9 cellular contexts compared by ENCODE assay signal in genomic region chr14:102819176-102819628, GRCh38. TPM values are rescaled to one million over a fixed set of nuclear protein-coding genes. Genes with fewer than 3 reads are reported as not detected.
DNase-seq lines count a peak whose midpoint lies in the region; ATAC-seq, FAIRE-seq and TF ChIP-seq lines count a peak whose summit lies in the region.
"Had no signal": no experiment of that assay in that cellular context is flagged by ENCODE, and none has a peak within 500 bp of the region (broad histone marks: within the 10 kb centered on the region; RNA-seq: fewer than 3 reads in every experiment).

No MANE protein-coding gene starts in this region.

- DNase-seq in NCI-H1417 (lab: John Stamatoyannopoulos, UW) (peak in 2 of 3 experiments; percentile 14 to 41), NCI-H1417 treated with DMSO at 0.1 percent for 48 hours (lab: John Stamatoyannopoulos, UW) (no peak), T-helper 22 cell (ENCODE audit: low read depth) (peak; percentile 35), kidney (no peak), omental fat pad (ENCODE audit: low spot score) (no peak)
- DNase-seq in effector memory CD4-positive, alpha-beta T cell: peak; percentile 23 to 27 (median 25)
- peak; percentile 51 to 66 for DNase-seq in stimulated activated CD8-positive, alpha-beta memory T cell treated with anti-CD3 and anti-CD28 coated beads, Interleukin-2, amount 100 ng/mL, for 48 hours (ENCODE audit: low read depth in 2 of 2)

- no peak for FAIRE-seq in kidney (lab: Jason Lieb, UNC)
- FAIRE-seq: A204.1 had no signal

- H3K9me3 ChIP-seq in effector memory CD4-positive, alpha-beta T cell (ENCODE audit: control insufficient read depth, low read length): no peaks in the 10 kb centered on the region
- H3K9me3 ChIP-seq in kidney (ENCODE audit: control insufficient read depth in 1 of 2, low read length in 2 of 2): no peaks in the 10 kb centered on the region

- ATAC-seq in HG03095 (IDR thresholded peaks at IDR 0.05; ENCODE audit: unreplicated experiment): peak; percentile 69
- ATAC-seq in omental fat pad (ENCODE audit: low FRiP score): no peak

- no peak overlapping the region for H3K9ac ChIP-seq in kidney (ENCODE audit: low read length in 2 of 2)

- H3K27ac ChIP-seq in effector memory CD4-positive, alpha-beta T cell (ENCODE audit: insufficient read depth, low read length, poor library complexity, severe bottlenecking): peak overlapping the region; percentile 29
- H3K27ac ChIP-seq in kidney (ENCODE audit: low read depth in 2 of 2, low read length in 2 of 2): no peak overlapping the region

- H3K4me3 ChIP-seq in effector memory CD4-positive, alpha-beta T cell (ENCODE audit: insufficient read depth, low read depth, low read length, poor library complexity, severe bottlenecking): no peak overlapping the region
- no peak overlapping the region for H3K4me3 ChIP-seq in kidney (ENCODE audit: low read length in 2 of 2)

- TF ChIP-seq CTCF in kidney (IDR thresholded peaks at IDR 0.05; ENCODE audit: borderline replicate concordance, extremely low read depth, insufficient read depth): no peak
- TF ChIP-seq CTCF in omental fat pad (IDR thresholded peaks at IDR 0.05): no peak

- no peaks in the 10 kb centered on the region for H3K36me3 ChIP-seq in effector memory CD4-positive, alpha-beta T cell (ENCODE audit: control insufficient read depth, insufficient read depth, low read length)
- H3K36me3 ChIP-seq in kidney (ENCODE audit: control insufficient read depth in 1 of 2, insufficient read depth in 2 of 2, low read length in 2 of 2): no peaks in the 10 kb centered on the region

- intact Hi-C loops in kidney (cut with DNase I): no loop called here

- no peaks in the 10 kb centered on the region for H3K27me3 ChIP-seq in effector memory CD4-positive, alpha-beta T cell (replicated peaks; ENCODE audit: control insufficient read depth, insufficient read depth, low read length, poor library complexity, severe bottlenecking)

- peaks cover 27% of the 10 kb centered on the region for H3K4me1 ChIP-seq in effector memory CD4-positive, alpha-beta T cell (ENCODE audit: control insufficient read depth, insufficient read depth, low read length, poor library complexity, severe bottlenecking)
- H3K4me1 ChIP-seq in kidney (ENCODE audit: control insufficient read depth in 1 of 2, insufficient read depth in 1 of 2, low read depth in 1 of 2, low read length in 2 of 2): peaks cover 2 to 4% of the 10 kb centered on the region in 2 donors

RNA-seq across cellular contexts. Expression of gene TRAF3, which starts 42.0 kb away (rescaled TPM):
- total RNA-seq in kidney: 35.4 TPM
- polyA plus RNA-seq in kidney (ENCODE audit: insufficient read depth, low read depth, low replicate concordance): 5.2 TPM
- 10 to 100 TPM; 12.6 to 44.9 (median 28.1) TPM for total RNA-seq in omental fat pad

Comparison
In these comparisons a context has a peak if more than half of its experiments do, and no peak if none do; other contexts are left out.
1. DNase-seq: peak in NCI-H1417 (2 of 3), T-helper 22 cell (single experiment), effector memory CD4-positive, alpha-beta T cell (3 of 3) and stimulated activated CD8-positive, alpha-beta memory T cell treated with anti-CD3 and anti-CD28 coated beads, Interleukin-2, amount 100 ng/mL, for 48 hours (2 of 2); none in NCI-H1417 treated with DMSO at 0.1 percent for 48 hours (single experiment), kidney (single experiment) and omental fat pad (single experiment).